17 cellular contexts compared by ENCODE assay signal in genomic region chr6:135861189-135861588, GRCh38. TPM values are rescaled to one million over a fixed set of nuclear protein-coding genes. Genes with fewer than 3 reads are reported as not detected.
DNase-seq lines count a peak whose midpoint lies in the region; ATAC-seq, FAIRE-seq and TF ChIP-seq lines count a peak whose summit lies in the region.
"Had no signal": no experiment of that assay in that cellular context is flagged by ENCODE, and none has a peak within 500 bp of the region (broad histone marks: within the 10 kb centered on the region; RNA-seq: fewer than 3 reads in every experiment).

No MANE protein-coding gene starts in this region.

- H3K9me3 Mint-ChIP-seq in activated CD8-positive, alpha-beta memory T cell treated with anti-CD3 and anti-CD28 coated beads, Interleukin-2, amount 10 ng/mL, durations not matched to agents 7 days and 5 days (ENCODE audit: low read depth) = peaks cover 4% of the 10 kb centered on the region

- no peaks in the 10 kb centered on the region for H3K36me3 Mint-ChIP-seq in activated CD8-positive, alpha-beta memory T cell treated with anti-CD3 and anti-CD28 coated beads, Interleukin-2, amount 10 ng/mL, durations not matched to agents 7 days and 5 days
- H3K36me3 Mint-ChIP-seq: brain had no signal

- POLR2A ChIA-PET in A549 (lab: Yijun Ruan, JAX) = no interaction called here

- H3K27ac Mint-ChIP-seq in activated CD8-positive, alpha-beta memory T cell treated with anti-CD3 and anti-CD28 coated beads, Interleukin-2, amount 10 ng/mL, durations not matched to agents 7 days and 5 days = no peak overlapping the region
- H3K27ac Mint-ChIP-seq: brain had no signal

- H3K4me2 ChIP-seq in A549 (peak overlapping the region; percentile 66), OCI-LY3 (ENCODE audit: low read length) (peak overlapping the region; percentile 48; the same call in 1 of the 2 replicates)

- no peak overlapping the region for H3K4me3 Mint-ChIP-seq in activated CD8-positive, alpha-beta memory T cell treated with anti-CD3 and anti-CD28 coated beads, Interleukin-2, amount 10 ng/mL, durations not matched to agents 7 days and 5 days
- H3K4me3 Mint-ChIP-seq: brain had no signal

- no peak for TF ChIP-seq RAD21 in A549 (conservative IDR thresholded peaks at IDR 0.05 in 1 of 2, IDR thresholded peaks at IDR 0.05 in 1 of 2)

- H3K9ac ChIP-seq in OCI-LY3 (ENCODE audit: low read length) = no peak overlapping the region

- H3K4me3 ChIP-seq in A549 = no peak overlapping the region
- no peak overlapping the region for H3K4me3 ChIP-seq in OCI-LY3 (ENCODE audit: low read length)
- no peak overlapping the region for H3K4me3 ChIP-seq in heart right ventricle
- H3K4me3 ChIP-seq: heart left ventricle, thyroid gland had no signal

- DNase-seq in A549 (ENCODE audit: low read depth in 1 of 2, low spot score in 1 of 2) (no peak), heart right ventricle (no peak), activated T-cell treated with anti-CD3 and anti-CD28 coated beads for 4 hours (no peak)
- no peak for DNase-seq in activated CD8-positive, alpha-beta memory T cell treated with anti-CD3 and anti-CD28 coated beads, Interleukin-2, amount 10 ng/mL, durations not matched to agents 7 days and 5 days
- DNase-seq: 8988T; activated CD4-positive, alpha-beta T cell treated with anti-CD3 and anti-CD28 coated beads, Interleukin-2, amount 50 U/mL, for 4 hours; activated gamma-delta T cell; COR-L47; effector memory CD4-positive, alpha-beta T cell; heart left ventricle; thyroid gland had no signal

- H3K27ac ChIP-seq in A549 = peak overlapping the region; percentile 50 to 58
- H3K27ac ChIP-seq in OCI-LY3 (ENCODE audit: low read length) = no peak overlapping the region
- H3K27ac ChIP-seq in heart right ventricle = no peak overlapping the region
- H3K27ac ChIP-seq: heart left ventricle, thyroid gland had no signal

- TF ChIP-seq CTCF in A549 (IDR thresholded peaks at IDR 0.05) (no peak), OCI-LY3 (IDR thresholded peaks at IDR 0.05; ENCODE audit: low read depth, low read length) (no peak), heart right ventricle (IDR thresholded peaks at IDR 0.05) (no peak)

- no peak for TF ChIP-seq POLR2A in A549 (IDR thresholded peaks at IDR 0.05; ENCODE audit: low read length)

- no peaks in the 10 kb centered on the region for H3K36me3 ChIP-seq in OCI-LY3 (replicated peaks; ENCODE audit: low read depth, low read length)
- H3K36me3 ChIP-seq in heart right ventricle = no peaks in the 10 kb centered on the region
- H3K36me3 ChIP-seq: heart left ventricle, thyroid gland had no signal

- intact Hi-C loops in heart right ventricle (cut with DNase I) = no loop called here

- ATAC-seq in A549 = no peak
- peak; percentile 80 for ATAC-seq in GM19468 (IDR thresholded peaks at IDR 0.05; ENCODE audit: extremely low read depth, unreplicated experiment)
- peak; percentile 87 for ATAC-seq in HG02885 (IDR thresholded peaks at IDR 0.05; ENCODE audit: poor library complexity, unreplicated experiment)
- ATAC-seq in heart right ventricle = no peak
- no peak for ATAC-seq in activated CD8-positive, alpha-beta memory T cell treated with anti-CD3 and anti-CD28 coated beads, Interleukin-2, amount 10 ng/mL, durations not matched to agents 7 days and 5 days
- ATAC-seq in activated CD4-positive, CD25-positive, alpha-beta regulatory T cell treated with anti-CD3 and anti-CD28 coated beads, Interleukin-2, amount 50 U/mL, for 24 hours = no peak
- ATAC-seq: heart left ventricle, left lobe of liver had no signal

- TF ChIP-seq EP300 in A549 (IDR thresholded peaks at IDR 0.05) = no peak

- H3K27me3 ChIP-seq in OCI-LY3 (ENCODE audit: low read depth, low read length) (no peaks in the 10 kb centered on the region), heart right ventricle (no peaks in the 10 kb centered on the region)
- H3K27me3 ChIP-seq: heart left ventricle, thyroid gland had no signal

- H4K20me1 ChIP-seq in OCI-LY3 (ENCODE audit: insufficient read depth, low read length) = no peaks in the 10 kb centered on the region

- no peaks in the 10 kb centered on the region for H3K27me3 Mint-ChIP-seq in activated CD8-positive, alpha-beta memory T cell treated with anti-CD3 and anti-CD28 coated beads, Interleukin-2, amount 10 ng/mL, durations not matched to agents 7 days and 5 days

- WGBS in A549 (ENCODE audit: missing lambda C conversion rate) = 93% methylated on average over 1 of the region's 1 CpG
- WGBS in heart right ventricle, 2 donors = 90 to 95% methylated on average over 1 of the region's 1 CpG

- peaks cover 60% of the 10 kb centered on the region for H3K4me1 ChIP-seq in A549
- peaks cover 20% of the 10 kb centered on the region for H3K4me1 ChIP-seq in OCI-LY3 (ENCODE audit: low read length)
- H3K4me1 ChIP-seq in heart right ventricle = peaks cover 0 to 51% (median 0%) of the 10 kb centered on the region in 9 donors

- H2AFZ ChIP-seq in OCI-LY3 (ENCODE audit: low read depth, low read length) = no peak overlapping the region

- no peak for FAIRE-seq in A549 (lab: Jason Lieb, UNC)

- H3K79me2 ChIP-seq in OCI-LY3 (ENCODE audit: low read length) = no peaks in the 10 kb centered on the region

- no peaks in the 10 kb centered on the region for H3K4me1 Mint-ChIP-seq in activated CD8-positive, alpha-beta memory T cell treated with anti-CD3 and anti-CD28 coated beads, Interleukin-2, amount 10 ng/mL, durations not matched to agents 7 days and 5 days
- H3K4me1 Mint-ChIP-seq: brain had no signal

- H3K9me3 ChIP-seq in A549 (no peaks in the 10 kb centered on the region), OCI-LY3 (ENCODE audit: insufficient read depth, low read length) (no peaks in the 10 kb centered on the region), heart right ventricle (peaks cover 0 to 9% (median 0%) of the 10 kb centered on the region in 11 donors)
- H3K9me3 ChIP-seq: thyroid gland had no signal

- CTCF ChIA-PET in A549 (lab: Yijun Ruan, JAX) = no interaction called here
- CTCF ChIA-PET in activated CD8-positive, alpha-beta memory T cell treated with anti-CD3 and anti-CD28 coated beads, Interleukin-2, amount 10 ng/mL, durations not matched to agents 7 days and 5 days (lab: Charles Lee) = no interaction called here

TF ChIP-seq in A549, 52 proteins besides CTCF, POLR2A, EP300 and RAD21:
- TF ChIP-seq PHF8 (IDR thresholded peaks at IDR 0.05; ENCODE audit: borderline replicate concordance, low read depth) (no peak), NFE2L2 (conservative IDR thresholded peaks at IDR 0.05; ENCODE audit: low read length) (no peak), CEBPB (IDR thresholded peaks at IDR 0.05) (no peak), HES2 (IDR thresholded peaks at IDR 0.05) (no peak), CBX8 (IDR thresholded peaks at IDR 0.05) (no peak), HOXA7 (CRISPR knock-in tag; IDR thresholded peaks at IDR 0.05) (no peak), TP53 (CRISPR knock-in tag; IDR thresholded peaks at IDR 0.05) (no peak), CHD2 (IDR thresholded peaks at IDR 0.05; ENCODE audit: low read length, partially characterized antibody) (no peak), CBX2 (IDR thresholded peaks at IDR 0.05; ENCODE audit: borderline replicate concordance, low read depth) (no peak), ESRRA (IDR thresholded peaks at IDR 0.05; ENCODE audit: borderline replicate concordance, low read length) (no peak), TFCP2L1 (CRISPR knock-in tag; IDR thresholded peaks at IDR 0.05) (no peak), USF2 (IDR thresholded peaks at IDR 0.05) (no peak), ZNF302 (CRISPR knock-in tag; IDR thresholded peaks at IDR 0.05) (no peak), BHLHE40 (IDR thresholded peaks at IDR 0.05; ENCODE audit: low read depth, low read length) (no peak), MYC (IDR thresholded peaks at IDR 0.05; ENCODE audit: borderline replicate concordance, low read length) (no peak), RFX5 (IDR thresholded peaks at IDR 0.05) (no peak), ATOH8 (CRISPR knock-in tag; IDR thresholded peaks at IDR 0.05; ENCODE audit: low read depth) (no peak), KDM5A (IDR thresholded peaks at IDR 0.05) (no peak)

RNA-seq across cellular contexts. Expression of gene PDE7B, which starts 9.7 kb away (rescaled TPM):
- 13.8 and 15.7 TPM in 2 replicates for polyA plus RNA-seq in A549 (2011; rRNA removed)
- polyA plus RNA-seq in A549 (2012; cell fraction: cytosol; rRNA removed) = 5.6 and 6.4 TPM in 2 replicates
- polyA plus RNA-seq in A549 (2012; cell fraction: nucleus; rRNA removed) = 6.3 and 7.2 TPM in 2 replicates
- 4.7 to 6.6 TPM (median 6.3 TPM) in 3 replicates for polyA plus RNA-seq in A549 (2017; fragmentation: RNase III; extraction: RNeasy Plus Mini Kit Qiagen cat#74134 plus additional on column Dnase treatment)
- 22.6 and 28.1 TPM in 2 replicates for polyA minus RNA-seq in A549 (2011; rRNA and poly(A)+ RNA removed)
- 10 to 100 TPM in 7 of 10 donors, 1 to 10 TPM in 3; 4.3 to 19.6 (median 11.7) TPM for total RNA-seq in heart right ventricle
- polyA plus RNA-seq in heart right ventricle = 1 to 10 TPM; 3.7 to 5.9 TPM
- total RNA-seq in activated CD8-positive, alpha-beta memory T cell treated with anti-CD3 and anti-CD28 coated beads, Interleukin-2, amount 10 ng/mL, durations not matched to agents 7 days and 5 days = 1 to 10 TPM in 1 of 2 experiments, under 1 TPM in 1; 0.38 to 3.5 TPM

Comparison
In these comparisons a context has a peak if more than half of its experiments do, and no peak if none do; other contexts are left out.
1. ATAC-seq: peak in GM19468 (single experiment) and HG02885 (single experiment); none in A549 (0 of 2), heart right ventricle (0 of 8), activated CD8-positive, alpha-beta memory T cell treated with anti-CD3 and anti-CD28 coated beads, Interleukin-2, amount 10 ng/mL, durations not matched to agents 7 days and 5 days (single experiment) and activated CD4-positive, CD25-positive, alpha-beta regulatory T cell treated with anti-CD3 and anti-CD28 coated beads, Interleukin-2, amount 50 U/mL, for 24 hours (0 of 2).
2. H3K27ac ChIP-seq: peak in A549 (2 of 2); none in OCI-LY3 (single experiment) and heart right ventricle (0 of 10).